1 cellular context compared by ENCODE assay signal in the genomic region with DNA sequence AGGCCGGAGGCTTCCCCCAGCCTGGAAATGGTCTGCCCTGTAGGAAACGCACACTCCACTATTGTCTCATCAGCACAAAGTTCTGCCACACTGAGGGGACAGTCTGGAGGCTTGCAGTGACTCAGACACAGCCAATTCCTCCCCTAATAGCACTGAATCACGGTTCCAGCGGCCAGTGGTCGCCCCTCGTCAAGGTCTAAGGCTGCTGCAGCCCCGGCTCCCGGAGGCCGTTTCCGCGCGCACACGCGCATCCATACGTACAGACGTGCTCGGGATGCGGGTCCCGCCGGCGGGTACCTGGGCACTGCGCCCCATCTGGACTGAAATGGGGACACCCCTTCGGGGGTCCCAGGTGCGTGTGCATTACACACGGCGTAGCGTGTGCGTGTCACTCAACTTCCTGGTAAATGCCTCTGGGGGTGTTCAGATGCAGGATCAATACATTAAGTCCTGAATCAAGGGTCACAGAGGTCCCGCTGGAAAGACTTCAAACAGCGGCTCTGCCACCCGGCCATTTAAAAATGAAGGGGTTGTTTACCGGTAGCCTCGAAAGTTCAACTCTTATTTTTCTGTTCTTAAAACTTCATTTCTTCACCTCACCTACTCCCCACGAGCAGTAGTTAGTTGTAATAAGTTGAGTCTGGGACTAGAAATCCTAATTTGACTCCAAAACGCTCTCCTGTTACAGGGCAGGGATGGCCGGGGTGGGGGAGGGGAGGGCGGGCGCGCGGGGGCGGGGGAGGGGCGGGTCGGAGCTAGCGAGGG.
TF ChIP-seq lines count a peak whose summit lies in the region.

No MANE protein-coding gene starts in this region.

TF ChIP-seq in HepG2, 621 proteins besides CTCF, POLR2A, EP300 and RAD21 (continued from another document and continues in another):
- TF ChIP-seq KDM5A (IDR thresholded peaks at IDR 0.05; ENCODE audit: borderline replicate concordance, low read length) (no peak), ZSCAN21 (CRISPR knock-in tag; IDR thresholded peaks at IDR 0.05; ENCODE audit: borderline replicate concordance) (no peak), ZFYVE20 (CRISPR knock-in tag; IDR thresholded peaks at IDR 0.05; ENCODE audit: borderline replicate concordance, low read depth) (no peak), MAFG (CRISPR knock-in tag; IDR thresholded peaks at IDR 0.05) (peak; percentile 63; the same call in 1 of the 2 replicates), ZNF446 (CRISPR knock-in tag; IDR thresholded peaks at IDR 0.05) (no peak), SATB2 (CRISPR knock-in tag; IDR thresholded peaks at IDR 0.05) (peak; percentile 29; the same call in 1 of the 2 replicates), RBAK (CRISPR knock-in tag; IDR thresholded peaks at IDR 0.05) (no peak), MBNL3 (CRISPR knock-in tag; conservative IDR thresholded peaks at IDR 0.05) (no peak), ZNF761 (CRISPR knock-in tag; conservative IDR thresholded peaks at IDR 0.05) (peak; percentile 61; the same call in 1 of the 2 replicates), ESRRA (CRISPR knock-in tag; IDR thresholded peaks at IDR 0.05; ENCODE audit: low read depth) (no peak), ZNF644 (CRISPR knock-in tag; IDR thresholded peaks at IDR 0.05; ENCODE audit: low read depth) (no peak), ZNF101 (CRISPR knock-in tag; IDR thresholded peaks at IDR 0.05; ENCODE audit: borderline replicate concordance, low read depth) (no peak), ZNF839 (CRISPR knock-in tag; IDR thresholded peaks at IDR 0.05; ENCODE audit: borderline replicate concordance) (no peak), SRY (CRISPR knock-in tag; IDR thresholded peaks at IDR 0.05) (no peak; the same call in 1 of the 2 replicates), ZNF296 (CRISPR knock-in tag; conservative IDR thresholded peaks at IDR 0.05) (no peak), GTF3A (CRISPR knock-in tag; conservative IDR thresholded peaks at IDR 0.05) (no peak), POGZ (CRISPR knock-in tag; IDR thresholded peaks at IDR 0.05) (no peak), IRF2 (CRISPR knock-in tag; IDR thresholded peaks at IDR 0.05) (no peak), FOXA1 (IDR thresholded peaks at IDR 0.05) (no peak), FOXA1 (CRISPR knock-in tag; IDR thresholded peaks at IDR 0.05) (no peak), ZBTB1 (CRISPR knock-in tag; IDR thresholded peaks at IDR 0.05; ENCODE audit: borderline replicate concordance) (no peak), ZSCAN31 (CRISPR knock-in tag; IDR thresholded peaks at IDR 0.05; ENCODE audit: low read depth) (no peak), SOX6 (IDR thresholded peaks at IDR 0.05) (no peak), SOX6 (CRISPR knock-in tag; IDR thresholded peaks at IDR 0.05) (no peak), ZSCAN12 (CRISPR knock-in tag; IDR thresholded peaks at IDR 0.05) (0 out of 2 replicates have a peak, but pooled peaks have one; percentile 15), KDM4B (CRISPR knock-in tag; IDR thresholded peaks at IDR 0.05) (no peak), ZNF3 (CRISPR knock-in tag; IDR thresholded peaks at IDR 0.05) (no peak), PPARG (CRISPR knock-in tag; conservative IDR thresholded peaks at IDR 0.05) (no peak), SMAD9 (CRISPR knock-in tag; IDR thresholded peaks at IDR 0.05) (no peak), ZNF20 (CRISPR knock-in tag; IDR thresholded peaks at IDR 0.05) (no peak), HMGA1 (CRISPR knock-in tag; conservative IDR thresholded peaks at IDR 0.05) (no peak), SOX13 (IDR thresholded peaks at IDR 0.05) (no peak), SOX13 (CRISPR knock-in tag; conservative IDR thresholded peaks at IDR 0.05 in 1 of 2, IDR thresholded peaks at IDR 0.05 in 1 of 2) (no peak)
- TF ChIP-seq, protein P1, sequence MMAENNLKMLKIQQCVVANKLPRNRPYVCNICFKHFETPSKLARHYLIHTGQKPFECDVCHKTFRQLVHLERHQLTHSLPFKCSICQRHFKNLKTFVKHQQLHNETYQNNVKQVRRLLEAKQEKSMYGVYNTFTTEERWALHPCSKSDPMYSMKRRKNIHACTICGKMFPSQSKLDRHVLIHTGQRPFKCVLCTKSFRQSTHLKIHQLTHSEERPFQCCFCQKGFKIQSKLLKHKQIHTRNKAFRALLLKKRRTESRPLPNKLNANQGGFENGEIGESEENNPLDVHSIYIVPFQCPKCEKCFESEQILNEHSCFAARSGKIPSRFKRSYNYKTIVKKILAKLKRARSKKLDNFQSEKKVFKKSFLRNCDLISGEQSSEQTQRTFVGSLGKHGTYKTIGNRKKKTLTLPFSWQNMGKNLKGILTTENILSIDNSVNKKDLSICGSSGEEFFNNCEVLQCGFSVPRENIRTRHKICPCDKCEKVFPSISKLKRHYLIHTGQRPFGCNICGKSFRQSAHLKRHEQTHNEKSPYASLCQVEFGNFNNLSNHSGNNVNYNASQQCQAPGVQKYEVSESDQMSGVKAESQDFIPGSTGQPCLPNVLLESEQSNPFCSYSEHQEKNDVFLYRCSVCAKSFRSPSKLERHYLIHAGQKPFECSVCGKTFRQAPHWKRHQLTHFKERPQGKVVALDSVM (CRISPR knock-in tag; IDR thresholded peaks at IDR 0.05): no peak
- TF ChIP-seq, protein P2, sequence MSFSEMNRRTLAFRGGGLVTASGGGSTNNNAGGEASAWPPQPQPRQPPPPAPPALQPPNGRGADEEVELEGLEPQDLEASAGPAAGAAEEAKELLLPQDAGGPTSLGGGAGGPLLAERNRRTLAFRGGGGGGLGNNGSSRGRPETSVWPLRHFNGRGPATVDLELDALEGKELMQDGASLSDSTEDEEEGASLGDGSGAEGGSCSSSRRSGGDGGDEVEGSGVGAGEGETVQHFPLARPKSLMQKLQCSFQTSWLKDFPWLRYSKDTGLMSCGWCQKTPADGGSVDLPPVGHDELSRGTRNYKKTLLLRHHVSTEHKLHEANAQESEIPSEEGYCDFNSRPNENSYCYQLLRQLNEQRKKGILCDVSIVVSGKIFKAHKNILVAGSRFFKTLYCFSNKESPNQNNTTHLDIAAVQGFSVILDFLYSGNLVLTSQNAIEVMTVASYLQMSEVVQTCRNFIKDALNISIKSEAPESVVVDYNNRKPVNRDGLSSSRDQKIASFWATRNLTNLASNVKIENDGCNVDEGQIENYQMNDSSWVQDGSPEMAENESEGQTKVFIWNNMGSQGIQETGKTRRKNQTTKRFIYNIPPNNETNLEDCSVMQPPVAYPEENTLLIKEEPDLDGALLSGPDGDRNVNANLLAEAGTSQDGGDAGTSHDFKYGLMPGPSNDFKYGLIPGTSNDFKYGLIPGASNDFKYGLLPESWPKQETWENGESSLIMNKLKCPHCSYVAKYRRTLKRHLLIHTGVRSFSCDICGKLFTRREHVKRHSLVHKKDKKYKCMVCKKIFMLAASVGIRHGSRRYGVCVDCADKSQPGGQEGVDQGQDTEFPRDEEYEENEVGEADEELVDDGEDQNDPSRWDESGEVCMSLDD (CRISPR knock-in tag; IDR thresholded peaks at IDR 0.05; ENCODE audit: borderline replicate concordance): peak; percentile 85; the same call in 1 of the 2 replicates
- TF ChIP-seq, protein P3, sequence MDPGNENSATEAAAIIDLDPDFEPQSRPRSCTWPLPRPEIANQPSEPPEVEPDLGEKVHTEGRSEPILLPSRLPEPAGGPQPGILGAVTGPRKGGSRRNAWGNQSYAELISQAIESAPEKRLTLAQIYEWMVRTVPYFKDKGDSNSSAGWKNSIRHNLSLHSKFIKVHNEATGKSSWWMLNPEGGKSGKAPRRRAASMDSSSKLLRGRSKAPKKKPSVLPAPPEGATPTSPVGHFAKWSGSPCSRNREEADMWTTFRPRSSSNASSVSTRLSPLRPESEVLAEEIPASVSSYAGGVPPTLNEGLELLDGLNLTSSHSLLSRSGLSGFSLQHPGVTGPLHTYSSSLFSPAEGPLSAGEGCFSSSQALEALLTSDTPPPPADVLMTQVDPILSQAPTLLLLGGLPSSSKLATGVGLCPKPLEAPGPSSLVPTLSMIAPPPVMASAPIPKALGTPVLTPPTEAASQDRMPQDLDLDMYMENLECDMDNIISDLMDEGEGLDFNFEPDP (CRISPR knock-in tag; conservative IDR thresholded peaks at IDR 0.05): no peak
- TF ChIP-seq, protein P4, sequence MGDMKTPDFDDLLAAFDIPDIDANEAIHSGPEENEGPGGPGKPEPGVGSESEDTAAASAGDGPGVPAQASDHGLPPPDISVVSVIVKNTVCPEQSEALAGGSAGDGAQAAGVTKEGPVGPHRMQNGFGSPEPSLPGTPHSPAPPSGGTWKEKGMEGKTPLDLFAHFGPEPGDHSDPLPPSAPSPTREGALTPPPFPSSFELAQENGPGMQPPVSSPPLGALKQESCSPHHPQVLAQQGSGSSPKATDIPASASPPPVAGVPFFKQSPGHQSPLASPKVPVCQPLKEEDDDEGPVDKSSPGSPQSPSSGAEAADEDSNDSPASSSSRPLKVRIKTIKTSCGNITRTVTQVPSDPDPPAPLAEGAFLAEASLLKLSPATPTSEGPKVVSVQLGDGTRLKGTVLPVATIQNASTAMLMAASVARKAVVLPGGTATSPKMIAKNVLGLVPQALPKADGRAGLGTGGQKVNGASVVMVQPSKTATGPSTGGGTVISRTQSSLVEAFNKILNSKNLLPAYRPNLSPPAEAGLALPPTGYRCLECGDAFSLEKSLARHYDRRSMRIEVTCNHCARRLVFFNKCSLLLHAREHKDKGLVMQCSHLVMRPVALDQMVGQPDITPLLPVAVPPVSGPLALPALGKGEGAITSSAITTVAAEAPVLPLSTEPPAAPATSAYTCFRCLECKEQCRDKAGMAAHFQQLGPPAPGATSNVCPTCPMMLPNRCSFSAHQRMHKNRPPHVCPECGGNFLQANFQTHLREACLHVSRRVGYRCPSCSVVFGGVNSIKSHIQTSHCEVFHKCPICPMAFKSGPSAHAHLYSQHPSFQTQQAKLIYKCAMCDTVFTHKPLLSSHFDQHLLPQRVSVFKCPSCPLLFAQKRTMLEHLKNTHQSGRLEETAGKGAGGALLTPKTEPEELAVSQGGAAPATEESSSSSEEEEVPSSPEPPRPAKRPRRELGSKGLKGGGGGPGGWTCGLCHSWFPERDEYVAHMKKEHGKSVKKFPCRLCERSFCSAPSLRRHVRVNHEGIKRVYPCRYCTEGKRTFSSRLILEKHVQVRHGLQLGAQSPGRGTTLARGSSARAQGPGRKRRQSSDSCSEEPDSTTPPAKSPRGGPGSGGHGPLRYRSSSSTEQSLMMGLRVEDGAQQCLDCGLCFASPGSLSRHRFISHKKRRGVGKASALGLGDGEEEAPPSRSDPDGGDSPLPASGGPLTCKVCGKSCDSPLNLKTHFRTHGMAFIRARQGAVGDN (CRISPR knock-in tag; IDR thresholded peaks at IDR 0.05): peak; percentile 59; the same call in 1 of the 2 replicates
- TF ChIP-seq, protein P5, sequence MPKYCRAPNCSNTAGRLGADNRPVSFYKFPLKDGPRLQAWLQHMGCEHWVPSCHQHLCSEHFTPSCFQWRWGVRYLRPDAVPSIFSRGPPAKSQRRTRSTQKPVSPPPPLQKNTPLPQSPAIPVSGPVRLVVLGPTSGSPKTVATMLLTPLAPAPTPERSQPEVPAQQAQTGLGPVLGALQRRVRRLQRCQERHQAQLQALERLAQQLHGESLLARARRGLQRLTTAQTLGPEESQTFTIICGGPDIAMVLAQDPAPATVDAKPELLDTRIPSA (CRISPR knock-in tag; IDR thresholded peaks at IDR 0.05; ENCODE audit: borderline replicate concordance): no peak
- TF ChIP-seq, protein P6, sequence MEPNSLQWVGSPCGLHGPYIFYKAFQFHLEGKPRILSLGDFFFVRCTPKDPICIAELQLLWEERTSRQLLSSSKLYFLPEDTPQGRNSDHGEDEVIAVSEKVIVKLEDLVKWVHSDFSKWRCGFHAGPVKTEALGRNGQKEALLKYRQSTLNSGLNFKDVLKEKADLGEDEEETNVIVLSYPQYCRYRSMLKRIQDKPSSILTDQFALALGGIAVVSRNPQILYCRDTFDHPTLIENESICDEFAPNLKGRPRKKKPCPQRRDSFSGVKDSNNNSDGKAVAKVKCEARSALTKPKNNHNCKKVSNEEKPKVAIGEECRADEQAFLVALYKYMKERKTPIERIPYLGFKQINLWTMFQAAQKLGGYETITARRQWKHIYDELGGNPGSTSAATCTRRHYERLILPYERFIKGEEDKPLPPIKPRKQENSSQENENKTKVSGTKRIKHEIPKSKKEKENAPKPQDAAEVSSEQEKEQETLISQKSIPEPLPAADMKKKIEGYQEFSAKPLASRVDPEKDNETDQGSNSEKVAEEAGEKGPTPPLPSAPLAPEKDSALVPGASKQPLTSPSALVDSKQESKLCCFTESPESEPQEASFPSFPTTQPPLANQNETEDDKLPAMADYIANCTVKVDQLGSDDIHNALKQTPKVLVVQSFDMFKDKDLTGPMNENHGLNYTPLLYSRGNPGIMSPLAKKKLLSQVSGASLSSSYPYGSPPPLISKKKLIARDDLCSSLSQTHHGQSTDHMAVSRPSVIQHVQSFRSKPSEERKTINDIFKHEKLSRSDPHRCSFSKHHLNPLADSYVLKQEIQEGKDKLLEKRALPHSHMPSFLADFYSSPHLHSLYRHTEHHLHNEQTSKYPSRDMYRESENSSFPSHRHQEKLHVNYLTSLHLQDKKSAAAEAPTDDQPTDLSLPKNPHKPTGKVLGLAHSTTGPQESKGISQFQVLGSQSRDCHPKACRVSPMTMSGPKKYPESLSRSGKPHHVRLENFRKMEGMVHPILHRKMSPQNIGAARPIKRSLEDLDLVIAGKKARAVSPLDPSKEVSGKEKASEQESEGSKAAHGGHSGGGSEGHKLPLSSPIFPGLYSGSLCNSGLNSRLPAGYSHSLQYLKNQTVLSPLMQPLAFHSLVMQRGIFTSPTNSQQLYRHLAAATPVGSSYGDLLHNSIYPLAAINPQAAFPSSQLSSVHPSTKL (CRISPR knock-in tag; IDR thresholded peaks at IDR 0.05): peak; percentile 35; the same call in 1 of the 2 replicates
- TF ChIP-seq, protein P7, sequence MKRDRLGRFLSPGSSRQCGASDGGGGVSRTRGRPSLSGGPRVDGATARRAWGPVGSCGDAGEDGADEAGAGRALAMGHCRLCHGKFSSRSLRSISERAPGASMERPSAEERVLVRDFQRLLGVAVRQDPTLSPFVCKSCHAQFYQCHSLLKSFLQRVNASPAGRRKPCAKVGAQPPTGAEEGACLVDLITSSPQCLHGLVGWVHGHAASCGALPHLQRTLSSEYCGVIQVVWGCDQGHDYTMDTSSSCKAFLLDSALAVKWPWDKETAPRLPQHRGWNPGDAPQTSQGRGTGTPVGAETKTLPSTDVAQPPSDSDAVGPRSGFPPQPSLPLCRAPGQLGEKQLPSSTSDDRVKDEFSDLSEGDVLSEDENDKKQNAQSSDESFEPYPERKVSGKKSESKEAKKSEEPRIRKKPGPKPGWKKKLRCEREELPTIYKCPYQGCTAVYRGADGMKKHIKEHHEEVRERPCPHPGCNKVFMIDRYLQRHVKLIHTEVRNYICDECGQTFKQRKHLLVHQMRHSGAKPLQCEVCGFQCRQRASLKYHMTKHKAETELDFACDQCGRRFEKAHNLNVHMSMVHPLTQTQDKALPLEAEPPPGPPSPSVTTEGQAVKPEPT (CRISPR knock-in tag; IDR thresholded peaks at IDR 0.05; ENCODE audit: low read depth): no peak
- TF ChIP-seq, protein P8, sequence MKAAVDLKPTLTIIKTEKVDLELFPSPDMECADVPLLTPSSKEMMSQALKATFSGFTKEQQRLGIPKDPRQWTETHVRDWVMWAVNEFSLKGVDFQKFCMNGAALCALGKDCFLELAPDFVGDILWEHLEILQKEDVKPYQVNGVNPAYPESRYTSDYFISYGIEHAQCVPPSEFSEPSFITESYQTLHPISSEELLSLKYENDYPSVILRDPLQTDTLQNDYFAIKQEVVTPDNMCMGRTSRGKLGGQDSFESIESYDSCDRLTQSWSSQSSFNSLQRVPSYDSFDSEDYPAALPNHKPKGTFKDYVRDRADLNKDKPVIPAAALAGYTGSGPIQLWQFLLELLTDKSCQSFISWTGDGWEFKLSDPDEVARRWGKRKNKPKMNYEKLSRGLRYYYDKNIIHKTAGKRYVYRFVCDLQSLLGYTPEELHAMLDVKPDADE (CRISPR knock-in tag; IDR thresholded peaks at IDR 0.05): no peak
